Comparison of ENCODE assay signal across 8 cellular contexts in genomic region chr9:34991833-34992375, GRCh38. TPM values are rescaled to one million over a fixed set of nuclear protein-coding genes. Genes with fewer than 3 reads are reported as not detected.
DNase-seq lines count a peak whose midpoint lies in the region; ATAC-seq, FAIRE-seq and TF ChIP-seq lines count a peak whose summit lies in the region.

No MANE protein-coding gene starts in this region.

- no peaks in the 10 kb centered on the region for H3K79me2 ChIP-seq in GM12878 (ENCODE audit: control insufficient read depth, insufficient read depth, low read length)

- H3K9ac ChIP-seq in GM12878 (ENCODE audit: control insufficient read depth, insufficient read depth, low read length): no peak overlapping the region

- DNase-seq in stimulated activated naive CD4-positive, alpha-beta T cell treated with Interleukin-2 at 50 U/mL for 16 hours (lab: John Stamatoyannopoulos, UW): peak; percentile 20
- no peak for DNase-seq in stimulated activated naive CD4-positive, alpha-beta T cell (lab: John Stamatoyannopoulos, UW)
- DNase-seq in GM12878 (ENCODE audit: low read depth, low spot score) (no peak), left kidney (ENCODE audit: low read depth, low spot score) (peak; percentile 63), aorta (peak in 1 of 2 donors; percentile 84), AG08396 (ENCODE audit: low spot score) (no peak)
- no peak for DNase-seq in natural killer cell treated with Interleukin-12 subunit alpha and Interleukin-12 subunit beta and Interleukin-15 and Interleukin-18, amount 100 ng/mL, for 72 hours (ENCODE audit: low spot score)

- H3K9me3 ChIP-seq in GM12878 (replicated peaks; ENCODE audit: control insufficient read depth, insufficient read depth, low read length) (no peaks in the 10 kb centered on the region), aorta (ENCODE audit: control insufficient read depth, low read length) (no peaks in the 10 kb centered on the region)

- SMC1A ChIA-PET in GM12878 (lab: Charles Lee; ENCODE audit: uncharacterized antibody, unreplicated experiment): interaction anchor here (1.1 to 4.5 kb wide), 2 partner anchors 41 to 60 kb away, joined by 3 to 33 read pairs; no protein-coding TSS in a partner anchor

- H3K27me3 Mint-ChIP-seq in natural killer cell treated with Interleukin-12 subunit alpha and Interleukin-12 subunit beta and Interleukin-15 and Interleukin-18, amount 100 ng/mL, for 72 hours: peaks cover 0 to 4% of the 10 kb centered on the region in 2 donors

- peaks cover 29 to 37% of the 10 kb centered on the region in 2 donors for H3K4me1 Mint-ChIP-seq in natural killer cell treated with Interleukin-12 subunit alpha and Interleukin-12 subunit beta and Interleukin-15 and Interleukin-18, amount 100 ng/mL, for 72 hours (ENCODE audit: low read depth in 2 of 2)

- H2AFZ ChIP-seq in GM12878 (ENCODE audit: control insufficient read depth, low read depth, low read length): peak overlapping the region; percentile 41

- intact Hi-C loops in GM12878 (cut with micrococcal nuclease; ENCODE audit: unreplicated experiment) (no loop called here), aorta (cut with DNase I) (loop anchor here in 1 of 2 donors (5.0 to 10.0 kb wide), 3 partner anchors 80 to 327 kb away; partner anchors contain the start of genes CCL27 and VCP)

- POLR2A ChIA-PET in GM12878 (lab: Charles Lee): interaction anchor here (3.6 kb wide), 1 partner anchor 80 kb away, joined by 18 read pairs; the partner anchor contains the start of gene VCP

- peak overlapping the region; percentile 53 for H3K27ac ChIP-seq in GM12878 (ENCODE audit: control insufficient read depth, insufficient read depth)
- H3K27ac ChIP-seq in aorta (ENCODE audit: low read depth in 1 of 2, low read length in 2 of 2): peak overlapping the region; percentile 79 to 97

- H3K4me3 ChIP-seq in GM12878: no peak overlapping the region
- no peak overlapping the region for H3K4me3 ChIP-seq in aorta (ENCODE audit: low read length in 2 of 2)

- H3K27me3 ChIP-seq in GM12878 (replicated peaks in 1 of 2; ENCODE audit: control insufficient read depth in 2 of 2, insufficient read depth in 2 of 2, low read length in 1 of 2) (no peaks in the 10 kb centered on the region), aorta (ENCODE audit: control insufficient read depth in 1 of 2, insufficient read depth in 2 of 2, low read length in 1 of 2) (no peaks in the 10 kb centered on the region)

- BruUV-seq in GM12878 (replicated peaks; lab: Mats Ljungman, UMichigan): no TSS peak

- H3K36me3 ChIP-seq in GM12878 (ENCODE audit: control insufficient read depth in 2 of 2, insufficient read depth in 2 of 2, low read length in 1 of 2): 0 out of 4 replicates have a peak, but pooled peaks cover 0 to 2% of the 10 kb centered on the region in 2 experiments
- peaks cover 0 to 7% of the 10 kb centered on the region in 2 donors for H3K36me3 ChIP-seq in aorta (ENCODE audit: control insufficient read depth in 1 of 2, insufficient read depth in 2 of 2, low read length in 1 of 2)

- RAD21 ChIA-PET in GM12878 (lab: Charles Lee; ENCODE audit: unreplicated experiment): interaction anchor here (0.6 to 4.7 kb wide), 4 partner anchors 10 to 80 kb away, joined by 3 to 35 read pairs (median 4); no protein-coding TSS in a partner anchor

- in situ Hi-C loops in GM12878 (cut with MboI): no loop called here

- ATAC-seq in GM12878 (peak; percentile 32), aorta (ENCODE audit: low FRiP score) (no peak), HG02981 (IDR thresholded peaks at IDR 0.05; ENCODE audit: unreplicated experiment) (no peak)
- ATAC-seq in natural killer cell treated with Interleukin-12 subunit alpha and Interleukin-12 subunit beta and Interleukin-15 and Interleukin-18, amount 100 ng/mL, for 72 hours: no peak

- TF ChIP-seq RAD21 in GM12878 (IDR thresholded peaks at IDR 0.05; ENCODE audit: insufficient read depth, low read depth, low read length): 0 out of 2 replicates have a peak, but pooled peaks have one; percentile 12

- CTCF ChIA-PET in GM12878 (lab: Yijun Ruan, JAX): interaction anchor here (1.7 to 7.4 kb wide), 3 partner anchors 10 to 94 kb away, joined by 6 to 63 read pairs (median 58); a partner anchor contains a TSS

- H3K4me1 ChIP-seq in GM12878 (ENCODE audit: control insufficient read depth, insufficient read depth, low read length) (peaks cover 40% of the 10 kb centered on the region), aorta (ENCODE audit: control insufficient read depth in 1 of 2, insufficient read depth in 2 of 2, low read length in 2 of 2) (no peaks in the 10 kb centered on the region)

- no peak for TF ChIP-seq EP300 in GM12878 (IDR thresholded peaks at IDR 0.05; ENCODE audit: borderline replicate concordance in 1 of 2, control insufficient read depth in 1 of 2, low read depth in 2 of 2, low read length in 2 of 2)

- peak; percentile 22 to 33 (median 24); a peak in 4 of 6 replicates for TF ChIP-seq CTCF in GM12878 (IDR thresholded peaks at IDR 0.05 in 2 of 3, conservative IDR thresholded peaks at IDR 0.05 in 1 of 3; ENCODE audit: control insufficient read depth in 2 of 3, extremely low read depth in 1 of 3, insufficient read depth in 1 of 3, low read depth in 3 of 3, low read length in 3 of 3)

- H3K9me3 Mint-ChIP-seq in natural killer cell treated with Interleukin-12 subunit alpha and Interleukin-12 subunit beta and Interleukin-15 and Interleukin-18, amount 100 ng/mL, for 72 hours: no peaks in the 10 kb centered on the region

- no peak overlapping the region for H3K27ac Mint-ChIP-seq in natural killer cell treated with Interleukin-12 subunit alpha and Interleukin-12 subunit beta and Interleukin-15 and Interleukin-18, amount 100 ng/mL, for 72 hours

- no peaks in the 10 kb centered on the region for H3K36me3 Mint-ChIP-seq in natural killer cell treated with Interleukin-12 subunit alpha and Interleukin-12 subunit beta and Interleukin-15 and Interleukin-18, amount 100 ng/mL, for 72 hours

- TF ChIP-seq POLR2A in GM12878 (IDR thresholded peaks at IDR 0.05; ENCODE audit: low read depth, low read length): 0 out of 2 replicates have a peak, but pooled peaks have one; percentile 26

- no peak overlapping the region for H3K4me3 Mint-ChIP-seq in natural killer cell treated with Interleukin-12 subunit alpha and Interleukin-12 subunit beta and Interleukin-15 and Interleukin-18, amount 100 ng/mL, for 72 hours

- H3K4me2 ChIP-seq in GM12878 (ENCODE audit: control insufficient read depth, insufficient read depth): peak overlapping the region; percentile 38; the same call in 1 of the 2 replicates

- 11% methylated on average over 7 of the region's 7 CpGs for WGBS in GM12878 (ENCODE audit: insufficient coverage, insufficient replicate concordance, low lambda C conversion rate, missing lambda C conversion rate)
- 40 to 54% methylated on average over 7 of the region's 7 CpGs for WGBS in aorta, 2 donors

- H4K20me1 ChIP-seq in GM12878 (ENCODE audit: control insufficient read depth, insufficient read depth): no peaks in the 10 kb centered on the region

- FAIRE-seq in GM12878 (lab: Jason Lieb, UNC): peak; percentile 18

TF ChIP-seq in GM12878, 131 proteins besides CTCF, POLR2A, EP300 and RAD21 (continues in another document):
- no peak for TF ChIP-seq SUZ12 (IDR thresholded peaks at IDR 0.05; ENCODE audit: unreplicated experiment)
- no peak for TF ChIP-seq TBL1XR1 (IDR thresholded peaks at IDR 0.05; ENCODE audit: low read depth, low read length)
- TF ChIP-seq DPF2 (IDR thresholded peaks at IDR 0.05): no peak
- TF ChIP-seq JUNB (IDR thresholded peaks at IDR 0.05): no peak
- TF ChIP-seq NBN (IDR thresholded peaks at IDR 0.05): no peak
- TF ChIP-seq ZNF217 (IDR thresholded peaks at IDR 0.05): no peak

RNA-seq across cellular contexts. Expression of gene DNAJB5, which starts 2.4 kb away (rescaled TPM):
- 2.6 and 3.2 TPM in 2 replicates for total RNA-seq in GM12878 (2013; cell fraction: nucleolus; rRNA removed)
- total RNA-seq in GM12878 (2014; rRNA removed): 8.6 and 8.8 TPM in 2 replicates
- 8.2 and 8.3 TPM in 2 replicates for total RNA-seq in GM12878 (2014; rRNA removed; fragmentation: Illumina TruSeq; extraction: Trizol)
- total RNA-seq in GM12878 (2021): 9.3 and 9.9 TPM in 2 replicates
- polyA plus RNA-seq in GM12878 (2011; ENCODE audit: low read depth): 3.2 TPM
- 1.4 and 1.9 TPM in 2 replicates for polyA plus RNA-seq in GM12878 (2011; rRNA removed)
- polyA plus RNA-seq in GM12878 (2011; cell fraction: cytosol; rRNA removed): 3.7 and 4.3 TPM in 2 replicates
- 1.2 and 2.5 TPM in 2 replicates for polyA plus RNA-seq in GM12878 (2011; cell fraction: nucleus; rRNA removed)
- 4.8 and 5.2 TPM in 2 replicates for polyA plus RNA-seq in GM12878 (2012)
- 9.3 and 13.3 TPM in 2 replicates for polyA plus RNA-seq in GM12878 (2014; fragmentation: Illumina TruSeq; extraction: Trizol)
- 1 to 10 TPM in 1 of 2 experiments, under 1 TPM in 1; 0.92 to 1.5 TPM for polyA plus RNA-seq in GM12878 (2014; fragmentation: Nextera tagmentation; extraction: Ambion mirVana)
- polyA plus RNA-seq in GM12878 (2014; rRNA removed): 8.9 and 9.0 TPM in 2 replicates
- 1 to 10 TPM; 4.9 to 5.4 TPM for polyA plus RNA-seq in GM12878 (2016; fragmentation: Nextera tagmentation; extraction: Ambion mirVana)
- polyA minus RNA-seq in GM12878 (2011; rRNA and poly(A)+ RNA removed): 2.1 and 3.2 TPM in 2 replicates
- 0.53 and 0.94 TPM in 2 replicates for polyA minus RNA-seq in GM12878 (2011; cell fraction: cytosol; rRNA and poly(A)+ RNA removed)
- 0.85 and 0.86 TPM in 2 replicates for polyA minus RNA-seq in GM12878 (2011; cell fraction: nucleus; rRNA and poly(A)+ RNA removed)
- 10 to 100 TPM; 33.7 to 96.0 TPM for total RNA-seq in aorta
- 10 to 100 TPM; 15.7 to 29.2 TPM for polyA plus RNA-seq in aorta
- 1 to 10 TPM; 1.7 to 5.0 TPM for total RNA-seq in natural killer cell treated with Interleukin-12 subunit alpha and Interleukin-12 subunit beta and Interleukin-15 and Interleukin-18, amount 100 ng/mL, for 72 hours

RNA-seq across cellular contexts. Expression of gene PHF24, which starts 33.8 kb away (rescaled TPM):
- not detected in 2 replicates for total RNA-seq in GM12878 (2013; cell fraction: nucleolus; rRNA removed)
- total RNA-seq in GM12878 (2014; rRNA removed) (not detected in 2 replicates), GM12878 (2014; rRNA removed; fragmentation: Illumina TruSeq; extraction: Trizol) (not detected in 2 replicates), GM12878 (2021) (not detected in 2 replicates), aorta (under 1 TPM; 0.57 to 0.88 TPM)
- polyA plus RNA-seq in GM12878 (2011; ENCODE audit: low read depth): not detected
- polyA plus RNA-seq in GM12878 (2011; rRNA removed) (0.04 TPM in 1 of 2 replicates, not detected in the other), GM12878 (2014; fragmentation: Illumina TruSeq; extraction: Trizol) (not detected in 2 replicates), GM12878 (2014; fragmentation: Nextera tagmentation; extraction: Ambion mirVana) (under 1 TPM in 1 of 2 experiments, not detected in 1; 0.02 TPM), GM12878 (2014; rRNA removed) (0.04 TPM in 1 of 2 replicates, not detected in the other), GM12878 (2016; fragmentation: Nextera tagmentation; extraction: Ambion mirVana) (not detected), aorta (not detected)
- not detected in 2 replicates for polyA plus RNA-seq in GM12878 (2011; cell fraction: cytosol; rRNA removed)
- not detected in 2 replicates for polyA plus RNA-seq in GM12878 (2011; cell fraction: nucleus; rRNA removed)
- not detected in 2 replicates for polyA plus RNA-seq in GM12878 (2012)
- polyA minus RNA-seq in GM12878 (2011; rRNA and poly(A)+ RNA removed): not detected in 2 replicates
- polyA minus RNA-seq in GM12878 (2011; cell fraction: cytosol; rRNA and poly(A)+ RNA removed): not detected in 2 replicates
- not detected in 2 replicates for polyA minus RNA-seq in GM12878 (2011; cell fraction: nucleus; rRNA and poly(A)+ RNA removed)
- total RNA-seq in natural killer cell treated with Interleukin-12 subunit alpha and Interleukin-12 subunit beta and Interleukin-15 and Interleukin-18, amount 100 ng/mL, for 72 hours: not detected

Comparison
In these comparisons a context has a peak if more than half of its experiments do, and no peak if none do; other contexts are left out.
1. DNase-seq: peak in stimulated activated naive CD4-positive, alpha-beta T cell treated with Interleukin-2 at 50 U/mL for 16 hours (single experiment) and left kidney (single experiment); none in stimulated activated naive CD4-positive, alpha-beta T cell (0 of 6), GM12878 (single experiment), natural killer cell treated with Interleukin-12 subunit alpha and Interleukin-12 subunit beta and Interleukin-15 and Interleukin-18, amount 100 ng/mL, for 72 hours (single experiment) and AG08396 (single experiment).